In genomic region chr16:21953541-21953902, GRCh38 we compare ENCODE assay signal across 8 cellular contexts. TPM values are rescaled to one million over a fixed set of nuclear protein-coding genes. Genes with fewer than 3 reads are reported as not detected.
DNase-seq lines count a peak whose midpoint lies in the region; ATAC-seq and TF ChIP-seq lines count a peak whose summit lies in the region.

No MANE protein-coding gene starts in this region.

- H3K4me1 ChIP-seq in Loucy (ENCODE audit: insufficient read depth, low read length, poor library complexity, severe bottlenecking) (peaks cover 41% of the 10 kb centered on the region), ectodermal cell (ENCODE audit: control insufficient read depth, insufficient read depth, low read length) (peaks cover 7% of the 10 kb centered on the region)

- H3K27ac Mint-ChIP-seq in T-helper 2 cell treated with Interferon-gamma antibody and Interleukin-4, amounts not matched to agents 5 μg/mL and 100 μg/mL, for 36 hours: peak overlapping the region; percentile 96
- H3K27ac Mint-ChIP-seq in natural killer cell: peak overlapping the region; percentile 99

- peak overlapping the region; percentile 98 for H3K4me2 ChIP-seq in Loucy (ENCODE audit: low read depth, low read length, poor library complexity, severe bottlenecking)

- peaks cover 50% of the 10 kb centered on the region for H4K20me1 ChIP-seq in Loucy (ENCODE audit: insufficient read depth, low read length, poor library complexity, severe bottlenecking)

- peaks cover 35% of the 10 kb centered on the region for H3K36me3 Mint-ChIP-seq in T-helper 2 cell treated with Interferon-gamma antibody and Interleukin-4, amounts not matched to agents 5 μg/mL and 100 μg/mL, for 36 hours (ENCODE audit: low read depth)
- peaks cover 8% of the 10 kb centered on the region for H3K36me3 Mint-ChIP-seq in natural killer cell

- H3K9me2 ChIP-seq in Loucy (replicated peaks; ENCODE audit: low read depth, low read length): no peaks in the 10 kb centered on the region

- H3K36me3 ChIP-seq in Loucy (ENCODE audit: insufficient read depth, low read length): peaks cover 16% of the 10 kb centered on the region; the same call in 1 of the 2 replicates
- peaks cover 4% of the 10 kb centered on the region for H3K36me3 ChIP-seq in ectodermal cell (ENCODE audit: control insufficient read depth, insufficient read depth, low read length)

- TF ChIP-seq CTCF in Loucy (conservative IDR thresholded peaks at IDR 0.05; ENCODE audit: low read length) (no peak), natural killer cell (IDR thresholded peaks at IDR 0.05) (no peak)

- H3K27me3 ChIP-seq in Loucy (ENCODE audit: insufficient read depth, low read length, poor library complexity, severe bottlenecking) (peaks cover 4% of the 10 kb centered on the region), ectodermal cell (ENCODE audit: control insufficient read depth, insufficient read depth, low read length, poor library complexity, severe bottlenecking) (no peaks in the 10 kb centered on the region)

- no peaks in the 10 kb centered on the region for H3K9me3 Mint-ChIP-seq in T-helper 2 cell treated with Interferon-gamma antibody and Interleukin-4, amounts not matched to agents 5 μg/mL and 100 μg/mL, for 36 hours
- H3K9me3 Mint-ChIP-seq in natural killer cell: no peaks in the 10 kb centered on the region

- 0 to 1% methylated on average over 15 of the region's 15 CpGs for WGBS in ectodermal cell, 2 experiments

- peak overlapping the region; percentile 98 for H3K27ac ChIP-seq in ectodermal cell (ENCODE audit: insufficient read depth, low read depth, low read length, poor library complexity, severe bottlenecking)

- H3K9ac ChIP-seq in Loucy (ENCODE audit: low read depth, low read length, poor library complexity, severe bottlenecking): peak overlapping the region; percentile 93

- intact Hi-C loops in natural killer cell (cut with micrococcal nuclease): loop anchor here (1.0 kb wide), 1 partner anchor 345 kb away; no protein-coding TSS in a partner anchor

- H3F3A ChIP-seq in Loucy (ENCODE audit: low read depth): no peaks in the 10 kb centered on the region

- peak overlapping the region; percentile 98 for H3K4me3 Mint-ChIP-seq in T-helper 2 cell treated with Interferon-gamma antibody and Interleukin-4, amounts not matched to agents 5 μg/mL and 100 μg/mL, for 36 hours
- H3K4me3 Mint-ChIP-seq in natural killer cell: peak overlapping the region; percentile 98

- no peak for DNase-seq in T-helper 2 cell treated with Interferon-gamma antibody and Interleukin-4, amounts not matched to agents 5 μg/mL and 100 μg/mL, for 36 hours (ENCODE audit: low spot score)
- no peak for DNase-seq in T-helper 2 cell
- no peak for DNase-seq in natural killer cell
- DNase-seq in NK-92 treated with Interleukin-12 subunit alpha and Interleukin-12 subunit beta, amount 100 ng/mL, for 24 hours (lab: John Stamatoyannopoulos, UW): no peak
- no peak for DNase-seq in cerebellum (ENCODE audit: low spot score)
- no peak for DNase-seq in Kasumi-1 (lab: John Stamatoyannopoulos, UW)

- peaks cover 44% of the 10 kb centered on the region for H3K4me1 Mint-ChIP-seq in T-helper 2 cell treated with Interferon-gamma antibody and Interleukin-4, amounts not matched to agents 5 μg/mL and 100 μg/mL, for 36 hours (ENCODE audit: low read depth)
- peaks cover 42 to 52% of the 10 kb centered on the region in 2 donors for H3K4me1 Mint-ChIP-seq in natural killer cell

- H3K4me3 ChIP-seq in Loucy (ENCODE audit: low read length, poor library complexity, severe bottlenecking) (peak overlapping the region; percentile 88), ectodermal cell (ENCODE audit: insufficient read depth, low read depth, low read length) (peak overlapping the region; percentile 77)

- H3K9me3 ChIP-seq in Loucy (ENCODE audit: insufficient read depth, low read depth, low read length) (no peaks in the 10 kb centered on the region), ectodermal cell (ENCODE audit: control insufficient read depth, low read length) (no peaks in the 10 kb centered on the region)

- ATAC-seq in natural killer cell: peak; percentile 26 to 41 (median 30)

- H3K27me3 Mint-ChIP-seq in T-helper 2 cell treated with Interferon-gamma antibody and Interleukin-4, amounts not matched to agents 5 μg/mL and 100 μg/mL, for 36 hours (ENCODE audit: low read depth): no peaks in the 10 kb centered on the region
- no peaks in the 10 kb centered on the region for H3K27me3 Mint-ChIP-seq in natural killer cell (ENCODE audit: low read depth in 2 of 2)

- H2AFZ ChIP-seq in Loucy (ENCODE audit: low read length): peak overlapping the region; percentile 97

- peaks cover 68% of the 10 kb centered on the region for H3K79me2 ChIP-seq in Loucy (ENCODE audit: insufficient read depth, low read length)

RNA-seq across cellular contexts. Expression of gene UQCRC2, which starts 0.4 kb away (rescaled TPM):
- polyA plus RNA-seq in ectodermal cell (2013, experiment 1 of 4): 189 TPM
- polyA plus RNA-seq in ectodermal cell (2013, experiment 2 of 4): 193 TPM
- 189 TPM for polyA plus RNA-seq in ectodermal cell (2013, experiment 3 of 4)
- 243 TPM for polyA plus RNA-seq in ectodermal cell (2013, experiment 4 of 4)
- 100 to 1,000 TPM; 162 to 177 (median 177) TPM for total RNA-seq in natural killer cell
- total RNA-seq in cerebellum: 221 TPM

RNA-seq across cellular contexts. Expression of gene PDZD9, which starts 47.4 kb away (rescaled TPM):
- not detected for polyA plus RNA-seq in ectodermal cell (2013, experiment 1 of 4)
- not detected for polyA plus RNA-seq in ectodermal cell (2013, experiment 2 of 4)
- polyA plus RNA-seq in ectodermal cell (2013, experiment 3 of 4): not detected
- polyA plus RNA-seq in ectodermal cell (2013, experiment 4 of 4): not detected
- not detected for total RNA-seq in natural killer cell
- total RNA-seq in cerebellum: not detected

RNA-seq across cellular contexts. Expression of gene MOSMO, which starts 54.4 kb away (rescaled TPM):
- 21.3 TPM for polyA plus RNA-seq in ectodermal cell (2013, experiment 1 of 4)
- polyA plus RNA-seq in ectodermal cell (2013, experiment 2 of 4): 24.1 TPM
- 17.8 TPM for polyA plus RNA-seq in ectodermal cell (2013, experiment 3 of 4)
- 22.0 TPM for polyA plus RNA-seq in ectodermal cell (2013, experiment 4 of 4)
- 10 to 100 TPM in 1 of 3 donors, 1 to 10 TPM in 2; 8.6 to 10.3 (median 9.3) TPM for total RNA-seq in natural killer cell
- 38.6 TPM for total RNA-seq in cerebellum
